ENCODE assay signal across 1 cellular context in the genomic region with DNA sequence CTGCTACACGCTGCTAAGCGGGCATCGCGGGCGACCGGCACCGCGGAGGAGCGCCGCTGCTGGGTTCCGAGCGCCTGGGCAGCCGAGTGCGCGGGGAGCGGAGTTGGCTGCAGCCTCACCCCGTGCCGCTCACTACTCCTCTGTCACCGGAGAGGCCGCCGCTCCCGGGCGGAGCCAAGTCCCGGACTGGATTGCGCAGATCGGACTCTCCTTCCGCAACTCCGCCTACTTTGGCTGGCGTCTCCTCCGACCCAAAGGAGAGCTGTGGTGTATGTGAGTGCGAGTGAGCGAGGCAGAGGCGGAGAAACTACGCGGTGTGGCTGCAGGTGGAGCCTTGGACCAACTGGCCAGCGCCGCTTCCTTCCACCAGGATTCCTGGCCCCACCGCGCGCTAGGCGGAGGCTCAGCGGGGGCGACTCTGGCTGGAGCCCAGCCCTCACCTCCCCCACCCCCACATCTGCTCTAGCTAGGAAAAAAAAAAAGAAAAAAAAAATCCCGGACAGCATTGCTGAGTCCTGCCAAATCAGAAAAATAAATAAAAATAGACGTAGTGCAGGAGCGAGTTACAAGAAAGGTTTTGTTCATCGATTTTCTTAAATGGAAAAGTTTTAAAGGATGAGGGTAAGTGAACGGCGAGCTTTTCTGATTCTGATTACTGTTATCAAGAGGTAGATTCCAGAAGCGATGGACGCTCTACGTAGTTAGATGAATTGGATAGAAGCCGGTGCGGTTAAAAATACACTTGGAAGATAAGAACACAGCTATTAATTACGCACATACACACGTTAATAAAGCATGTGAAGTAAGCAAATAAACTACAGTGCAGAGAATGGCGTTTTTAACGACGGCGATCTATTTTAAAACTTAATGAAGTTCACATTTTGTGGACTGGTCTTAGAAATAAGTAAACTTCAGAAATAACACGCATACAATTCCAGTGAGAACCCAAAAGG.
A peak's percentile ranks its signal among the peaks of the same experiment; 100 is the strongest.
TF ChIP-seq lines count a peak whose summit lies in the region.

Gene SEMA6A (minus strand): TSS at position 142 of the 953 bp plus-strand sequence. CDS start 69,879 bp downstream, outside the sequence.

TF ChIP-seq in HepG2, 621 proteins besides CTCF, POLR2A, EP300 and RAD21 (continued from another document and continues in another):
- TF ChIP-seq, protein P1, sequence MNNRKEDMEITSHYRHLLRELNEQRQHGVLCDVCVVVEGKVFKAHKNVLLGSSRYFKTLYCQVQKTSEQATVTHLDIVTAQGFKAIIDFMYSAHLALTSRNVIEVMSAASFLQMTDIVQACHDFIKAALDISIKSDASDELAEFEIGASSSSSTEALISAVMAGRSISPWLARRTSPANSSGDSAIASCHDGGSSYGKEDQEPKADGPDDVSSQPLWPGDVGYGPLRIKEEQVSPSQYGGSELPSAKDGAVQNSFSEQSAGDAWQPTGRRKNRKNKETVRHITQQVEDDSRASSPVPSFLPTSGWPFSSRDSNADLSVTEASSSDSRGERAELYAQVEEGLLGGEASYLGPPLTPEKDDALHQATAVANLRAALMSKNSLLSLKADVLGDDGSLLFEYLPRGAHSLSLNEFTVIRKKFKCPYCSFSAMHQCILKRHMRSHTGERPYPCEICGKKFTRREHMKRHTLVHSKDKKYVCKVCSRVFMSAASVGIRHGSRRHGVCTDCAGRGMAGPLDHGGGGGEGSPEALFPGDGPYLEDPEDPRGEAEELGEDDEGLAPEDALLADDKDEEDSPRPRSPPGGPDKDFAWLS (CRISPR knock-in tag; IDR thresholded peaks at IDR 0.05; ENCODE audit: borderline replicate concordance), result no peak
- TF ChIP-seq AKAP8 (CRISPR knock-in tag; IDR thresholded peaks at IDR 0.05) (no peak), FLYWCH1 (CRISPR knock-in tag; IDR thresholded peaks at IDR 0.05) (no peak), ATF4 (CRISPR knock-in tag; IDR thresholded peaks at IDR 0.05) (no peak), HDAC1 (CRISPR knock-in tag; IDR thresholded peaks at IDR 0.05) (peak; percentile 67), ZNF329 (CRISPR knock-in tag; IDR thresholded peaks at IDR 0.05; ENCODE audit: low read depth) (peak; percentile 43; the same call in 1 of the 2 replicates), ZNF747 (CRISPR knock-in tag; IDR thresholded peaks at IDR 0.05; ENCODE audit: borderline replicate concordance) (peak; percentile 68; the same call in 1 of the 2 replicates), CBX2 (IDR thresholded peaks at IDR 0.05; ENCODE audit: low read depth, low read length) (no peak), CBX2 (CRISPR knock-in tag; IDR thresholded peaks at IDR 0.05; ENCODE audit: low read depth) (peak; percentile 54; the same call in 1 of the 2 replicates), SRY (CRISPR knock-in tag; IDR thresholded peaks at IDR 0.05) (peak; percentile 41; the same call in 1 of the 2 replicates), SPEN (CRISPR knock-in tag; IDR thresholded peaks at IDR 0.05; ENCODE audit: low read depth) (peak; percentile 34; the same call in 1 of the 2 replicates), MIXL1 (CRISPR knock-in tag; IDR thresholded peaks at IDR 0.05) (no peak), ARHGAP35 (CRISPR knock-in tag; IDR thresholded peaks at IDR 0.05; ENCODE audit: borderline replicate concordance) (0 out of 2 replicates have a peak, but pooled peaks have one; percentile 55), ZFP1 (CRISPR knock-in tag; IDR thresholded peaks at IDR 0.05) (no peak), HDAC2 (CRISPR knock-in tag; IDR thresholded peaks at IDR 0.05) (peak; percentile 72; the same call in 1 of the 2 replicates), ETV6 (CRISPR knock-in tag; conservative IDR thresholded peaks at IDR 0.05) (0 out of 2 replicates have a peak, but pooled peaks have one; percentile 50), REPIN1 (CRISPR knock-in tag; IDR thresholded peaks at IDR 0.05; ENCODE audit: borderline replicate concordance, low read depth) (peak; percentile 53; the same call in 1 of the 2 replicates), TSC22D2 (CRISPR knock-in tag; IDR thresholded peaks at IDR 0.05; ENCODE audit: borderline replicate concordance) (0 out of 2 replicates have a peak, but pooled peaks have one; percentile 45), HNF4A (CRISPR knock-in tag; IDR thresholded peaks at IDR 0.05) (peak; percentile 29; the same call in 1 of the 2 replicates), ZBTB49 (CRISPR knock-in tag; IDR thresholded peaks at IDR 0.05; ENCODE audit: borderline replicate concordance) (peak; percentile 45; the same call in 1 of the 2 replicates), HNRNPL (IDR thresholded peaks at IDR 0.05; ENCODE audit: low read depth, low read length) (0 out of 2 replicates have a peak, but pooled peaks have one; percentile 57), KAT8 (CRISPR knock-in tag; IDR thresholded peaks at IDR 0.05) (peak; percentile 54; the same call in 1 of the 2 replicates), NFKBIZ (CRISPR knock-in tag; IDR thresholded peaks at IDR 0.05) (peak; percentile 71; the same call in 1 of the 2 replicates), ZNF564 (CRISPR knock-in tag; IDR thresholded peaks at IDR 0.05) (0 out of 2 replicates have a peak, but pooled peaks have one; percentile 33), CHD2 (IDR thresholded peaks at IDR 0.05; ENCODE audit: low read depth, low read length) (no peak), TBX2 (CRISPR knock-in tag; IDR thresholded peaks at IDR 0.05; ENCODE audit: borderline replicate concordance) (peak; percentile 71), RCOR2 (CRISPR knock-in tag; IDR thresholded peaks at IDR 0.05) (peak; percentile 60; the same call in 1 of the 2 replicates), ZBTB7B (CRISPR knock-in tag; IDR thresholded peaks at IDR 0.05) (peak; percentile 40; the same call in 1 of the 2 replicates), MAZ (IDR thresholded peaks at IDR 0.05; ENCODE audit: borderline replicate concordance, low read depth, low read length) (no peak), MAZ (CRISPR knock-in tag; IDR thresholded peaks at IDR 0.05; ENCODE audit: low read depth) (peak; percentile 58; the same call in 1 of the 2 replicates), MTF2 (CRISPR knock-in tag; IDR thresholded peaks at IDR 0.05; ENCODE audit: borderline replicate concordance) (no peak), ZNF547 (CRISPR knock-in tag; IDR thresholded peaks at IDR 0.05) (peak; percentile 52; the same call in 1 of the 2 replicates), ZNF615 (CRISPR knock-in tag; IDR thresholded peaks at IDR 0.05; ENCODE audit: borderline replicate concordance) (0 out of 2 replicates have a peak, but pooled peaks have one; percentile 50), RXRB (CRISPR knock-in tag; IDR thresholded peaks at IDR 0.05; ENCODE audit: borderline replicate concordance) (0 out of 2 replicates have a peak, but pooled peaks have one; percentile 19), ZNF326 (CRISPR knock-in tag; IDR thresholded peaks at IDR 0.05; ENCODE audit: borderline replicate concordance) (no peak)
- TF ChIP-seq, protein P2, sequence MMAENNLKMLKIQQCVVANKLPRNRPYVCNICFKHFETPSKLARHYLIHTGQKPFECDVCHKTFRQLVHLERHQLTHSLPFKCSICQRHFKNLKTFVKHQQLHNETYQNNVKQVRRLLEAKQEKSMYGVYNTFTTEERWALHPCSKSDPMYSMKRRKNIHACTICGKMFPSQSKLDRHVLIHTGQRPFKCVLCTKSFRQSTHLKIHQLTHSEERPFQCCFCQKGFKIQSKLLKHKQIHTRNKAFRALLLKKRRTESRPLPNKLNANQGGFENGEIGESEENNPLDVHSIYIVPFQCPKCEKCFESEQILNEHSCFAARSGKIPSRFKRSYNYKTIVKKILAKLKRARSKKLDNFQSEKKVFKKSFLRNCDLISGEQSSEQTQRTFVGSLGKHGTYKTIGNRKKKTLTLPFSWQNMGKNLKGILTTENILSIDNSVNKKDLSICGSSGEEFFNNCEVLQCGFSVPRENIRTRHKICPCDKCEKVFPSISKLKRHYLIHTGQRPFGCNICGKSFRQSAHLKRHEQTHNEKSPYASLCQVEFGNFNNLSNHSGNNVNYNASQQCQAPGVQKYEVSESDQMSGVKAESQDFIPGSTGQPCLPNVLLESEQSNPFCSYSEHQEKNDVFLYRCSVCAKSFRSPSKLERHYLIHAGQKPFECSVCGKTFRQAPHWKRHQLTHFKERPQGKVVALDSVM (CRISPR knock-in tag; IDR thresholded peaks at IDR 0.05), result peak; percentile 38; the same call in 1 of the 2 replicates
- TF ChIP-seq, protein P3, sequence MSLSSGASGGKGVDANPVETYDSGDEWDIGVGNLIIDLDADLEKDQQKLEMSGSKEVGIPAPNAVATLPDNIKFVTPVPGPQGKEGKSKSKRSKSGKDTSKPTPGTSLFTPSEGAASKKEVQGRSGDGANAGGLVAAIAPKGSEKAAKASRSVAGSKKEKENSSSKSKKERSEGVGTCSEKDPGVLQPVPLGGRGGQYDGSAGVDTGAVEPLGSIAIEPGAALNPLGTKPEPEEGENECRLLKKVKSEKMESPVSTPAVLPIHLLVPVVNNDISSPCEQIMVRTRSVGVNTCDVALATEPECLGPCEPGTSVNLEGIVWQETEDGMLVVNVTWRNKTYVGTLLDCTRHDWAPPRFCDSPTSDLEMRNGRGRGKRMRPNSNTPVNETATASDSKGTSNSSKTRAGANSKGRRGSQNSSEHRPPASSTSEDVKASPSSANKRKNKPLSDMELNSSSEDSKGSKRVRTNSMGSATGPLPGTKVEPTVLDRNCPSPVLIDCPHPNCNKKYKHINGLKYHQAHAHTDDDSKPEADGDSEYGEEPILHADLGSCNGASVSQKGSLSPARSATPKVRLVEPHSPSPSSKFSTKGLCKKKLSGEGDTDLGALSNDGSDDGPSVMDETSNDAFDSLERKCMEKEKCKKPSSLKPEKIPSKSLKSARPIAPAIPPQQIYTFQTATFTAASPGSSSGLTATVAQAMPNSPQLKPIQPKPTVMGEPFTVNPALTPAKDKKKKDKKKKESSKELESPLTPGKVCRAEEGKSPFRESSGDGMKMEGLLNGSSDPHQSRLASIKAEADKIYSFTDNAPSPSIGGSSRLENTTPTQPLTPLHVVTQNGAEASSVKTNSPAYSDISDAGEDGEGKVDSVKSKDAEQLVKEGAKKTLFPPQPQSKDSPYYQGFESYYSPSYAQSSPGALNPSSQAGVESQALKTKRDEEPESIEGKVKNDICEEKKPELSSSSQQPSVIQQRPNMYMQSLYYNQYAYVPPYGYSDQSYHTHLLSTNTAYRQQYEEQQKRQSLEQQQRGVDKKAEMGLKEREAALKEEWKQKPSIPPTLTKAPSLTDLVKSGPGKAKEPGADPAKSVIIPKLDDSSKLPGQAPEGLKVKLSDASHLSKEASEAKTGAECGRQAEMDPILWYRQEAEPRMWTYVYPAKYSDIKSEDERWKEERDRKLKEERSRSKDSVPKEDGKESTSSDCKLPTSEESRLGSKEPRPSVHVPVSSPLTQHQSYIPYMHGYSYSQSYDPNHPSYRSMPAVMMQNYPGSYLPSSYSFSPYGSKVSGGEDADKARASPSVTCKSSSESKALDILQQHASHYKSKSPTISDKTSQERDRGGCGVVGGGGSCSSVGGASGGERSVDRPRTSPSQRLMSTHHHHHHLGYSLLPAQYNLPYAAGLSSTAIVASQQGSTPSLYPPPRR (CRISPR knock-in tag; IDR thresholded peaks at IDR 0.05; ENCODE audit: borderline replicate concordance), result peak; percentile 60; the same call in 1 of the 2 replicates
- TF ChIP-seq, protein P4, sequence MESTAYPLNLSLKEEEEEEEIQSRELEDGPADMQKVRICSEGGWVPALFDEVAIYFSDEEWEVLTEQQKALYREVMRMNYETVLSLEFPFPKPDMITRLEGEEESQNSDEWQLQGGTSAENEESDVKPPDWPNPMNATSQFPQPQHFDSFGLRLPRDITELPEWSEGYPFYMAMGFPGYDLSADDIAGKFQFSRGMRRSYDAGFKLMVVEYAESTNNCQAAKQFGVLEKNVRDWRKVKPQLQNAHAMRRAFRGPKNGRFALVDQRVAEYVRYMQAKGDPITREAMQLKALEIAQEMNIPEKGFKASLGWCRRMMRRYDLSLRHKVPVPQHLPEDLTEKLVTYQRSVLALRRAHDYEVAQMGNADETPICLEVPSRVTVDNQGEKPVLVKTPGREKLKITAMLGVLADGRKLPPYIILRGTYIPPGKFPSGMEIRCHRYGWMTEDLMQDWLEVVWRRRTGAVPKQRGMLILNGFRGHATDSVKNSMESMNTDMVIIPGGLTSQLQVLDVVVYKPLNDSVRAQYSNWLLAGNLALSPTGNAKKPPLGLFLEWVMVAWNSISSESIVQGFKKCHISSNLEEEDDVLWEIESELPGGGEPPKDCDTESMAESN (CRISPR knock-in tag; conservative IDR thresholded peaks at IDR 0.05), result 0 out of 2 replicates have a peak, but pooled peaks have one; percentile 54
- TF ChIP-seq, protein P5, sequence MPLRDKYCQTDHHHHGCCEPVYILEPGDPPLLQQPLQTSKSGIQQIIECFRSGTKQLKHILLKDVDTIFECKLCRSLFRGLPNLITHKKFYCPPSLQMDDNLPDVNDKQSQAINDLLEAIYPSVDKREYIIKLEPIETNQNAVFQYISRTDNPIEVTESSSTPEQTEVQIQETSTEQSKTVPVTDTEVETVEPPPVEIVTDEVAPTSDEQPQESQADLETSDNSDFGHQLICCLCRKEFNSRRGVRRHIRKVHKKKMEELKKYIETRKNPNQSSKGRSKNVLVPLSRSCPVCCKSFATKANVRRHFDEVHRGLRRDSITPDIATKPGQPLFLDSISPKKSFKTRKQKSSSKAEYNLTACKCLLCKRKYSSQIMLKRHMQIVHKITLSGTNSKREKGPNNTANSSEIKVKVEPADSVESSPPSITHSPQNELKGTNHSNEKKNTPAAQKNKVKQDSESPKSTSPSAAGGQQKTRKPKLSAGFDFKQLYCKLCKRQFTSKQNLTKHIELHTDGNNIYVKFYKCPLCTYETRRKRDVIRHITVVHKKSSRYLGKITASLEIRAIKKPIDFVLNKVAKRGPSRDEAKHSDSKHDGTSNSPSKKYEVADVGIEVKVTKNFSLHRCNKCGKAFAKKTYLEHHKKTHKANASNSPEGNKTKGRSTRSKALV (CRISPR knock-in tag; IDR thresholded peaks at IDR 0.05), result 0 out of 2 replicates have a peak, but pooled peaks have one; percentile 79
